In genomic region chr1:229227298-229227919, GRCh38 we compare ENCODE assay signal across 8 cellular contexts. TPM values are rescaled to one million over a fixed set of nuclear protein-coding genes. Genes with fewer than 3 reads are reported as not detected.
DNase-seq lines count a peak whose midpoint lies in the region; ATAC-seq and TF ChIP-seq lines count a peak whose summit lies in the region.

No MANE protein-coding gene starts in this region.

- no peak for ATAC-seq in GM21515 (IDR thresholded peaks at IDR 0.05; ENCODE audit: unreplicated experiment)

- H3K27me3 Mint-ChIP-seq in mesothelial cell of epicardium (ENCODE audit: low read depth) = no peaks in the 10 kb centered on the region

- DNase-seq in COLO829 (ENCODE audit: low spot score) (peak; percentile 88), HuH-7 (ENCODE audit: low spot score) (peak; percentile 82), NK-92 (lab: John Stamatoyannopoulos, UW; ENCODE audit: unreplicated experiment) (peak; percentile 6), mesothelial cell of epicardium (ENCODE audit: low spot score in 2 of 2, unreplicated experiment in 2 of 2) (peak; percentile 69 to 89)
- DNase-seq in activated CD8-positive, alpha-beta memory T cell treated with anti-CD3 and anti-CD28 coated beads for 24 hours = peak; percentile 92
- peak; percentile 74 for DNase-seq in effector CD4-positive, alpha-beta T cell
- peak; percentile 62 to 76 for DNase-seq in stimulated activated CD8-positive, alpha-beta memory T cell treated with anti-CD3 and anti-CD28 coated beads, Interleukin-4, amount 100 ng/mL, for 4 hours (ENCODE audit: low read depth in 2 of 2, low spot score in 1 of 2)

- H3K4me1 Mint-ChIP-seq in mesothelial cell of epicardium = peaks cover 66% of the 10 kb centered on the region

- H3K36me3 Mint-ChIP-seq in mesothelial cell of epicardium = no peaks in the 10 kb centered on the region

- H3K4me3 Mint-ChIP-seq in mesothelial cell of epicardium = no peak overlapping the region

- H3K9me3 Mint-ChIP-seq in mesothelial cell of epicardium = no peaks in the 10 kb centered on the region

- peak overlapping the region; percentile 55 for H3K27ac Mint-ChIP-seq in mesothelial cell of epicardium

- peak; percentile 97 for TF ChIP-seq CTCF in mesothelial cell of epicardium (IDR thresholded peaks at IDR 0.05; ENCODE audit: unreplicated experiment)

RNA-seq across cellular contexts. Expression of gene RAB4A, which starts 43.5 kb away (rescaled TPM):
- total RNA-seq in mesothelial cell of epicardium = 58.7 to 66.5 TPM (median 59.8 TPM) in 3 replicates

Comparison
In these comparisons a context has a peak if more than half of its experiments do, and no peak if none do; other contexts are left out.
1. DNase-seq: peak in every context shown above with its lines; median percentile 92 in activated CD8-positive, alpha-beta memory T cell treated with anti-CD3 and anti-CD28 coated beads for 24 hours; 88 in COLO829; 82 in HuH-7; 79 in mesothelial cell of epicardium; 74 in effector CD4-positive, alpha-beta T cell; 69 in stimulated activated CD8-positive, alpha-beta memory T cell treated with anti-CD3 and anti-CD28 coated beads, Interleukin-4, amount 100 ng/mL, for 4 hours; 6 in NK-92.